ENCODE assay signal across 8 cellular contexts in the genomic region with DNA sequence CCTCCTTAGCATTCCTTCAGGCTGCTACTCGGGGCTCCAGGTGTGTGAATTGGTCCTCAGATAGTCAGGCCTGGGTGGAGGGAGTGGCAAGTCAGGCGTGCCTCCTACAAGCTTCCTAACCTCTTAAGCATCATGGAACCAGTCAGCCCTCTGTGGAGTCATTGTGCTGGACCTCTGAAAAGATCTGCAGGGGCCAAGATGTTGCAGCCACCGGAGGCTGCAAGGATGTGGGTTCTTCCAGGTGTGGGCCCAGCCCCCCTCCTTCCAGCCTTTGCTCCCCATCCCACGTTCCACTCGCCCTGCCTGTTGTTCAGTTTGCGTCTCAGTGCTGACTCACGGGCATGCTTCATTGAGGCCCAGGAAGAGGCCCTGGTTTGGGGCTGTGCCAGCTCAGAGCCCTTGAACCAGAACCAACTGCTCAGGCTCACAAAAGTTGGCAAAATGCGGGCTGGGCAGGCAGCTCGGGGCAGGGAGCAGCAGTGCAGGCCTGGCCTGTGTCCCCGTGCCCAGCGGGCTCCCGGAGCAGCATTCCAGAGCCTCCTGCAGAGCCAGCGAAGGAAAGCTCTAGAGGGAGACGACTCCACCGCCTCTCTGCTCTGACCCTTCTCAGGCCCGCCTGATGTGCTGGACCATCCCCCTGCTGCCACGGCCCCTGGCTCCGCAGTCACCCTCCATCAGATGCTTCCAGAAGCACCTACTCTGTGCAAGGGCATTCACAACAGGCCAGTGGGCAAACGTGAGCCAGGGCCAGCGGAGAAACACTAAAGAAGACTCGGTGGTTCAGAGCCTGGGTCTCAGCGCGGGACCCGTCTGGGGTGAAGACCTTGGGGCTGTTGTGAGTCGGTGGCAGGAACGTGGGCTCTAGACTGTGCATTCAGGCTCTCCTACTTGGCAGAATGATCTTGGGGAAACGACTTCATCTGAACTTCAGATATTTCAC.
A peak's percentile ranks its signal among the peaks of the same experiment; 100 is the strongest.
DNase-seq lines count a peak whose midpoint lies in the region; ATAC-seq, FAIRE-seq and TF ChIP-seq lines count a peak whose summit lies in the region.

No MANE protein-coding gene starts in this region.

- peak overlapping the region; percentile 82 for H3K27ac Mint-ChIP-seq in nephron progenitor cell
- H3K27ac Mint-ChIP-seq in stimulated activated naive CD8-positive, alpha-beta T cell treated with anti-CD3 and anti-CD28 coated beads, Interleukin-15, Interleukin-2, amounts not matched to agents 100 ng/mL and 50 ng/mL, for 24 hours, result peak overlapping the region; percentile 89

- ATAC-seq in HG02852 (IDR thresholded peaks at IDR 0.05; ENCODE audit: unreplicated experiment), result no peak

- H3K27me3 Mint-ChIP-seq in nephron progenitor cell (ENCODE audit: low read depth, poor library complexity), result peaks cover 3% of the 10 kb centered on the region
- H3K27me3 Mint-ChIP-seq in stimulated activated naive CD8-positive, alpha-beta T cell treated with anti-CD3 and anti-CD28 coated beads, Interleukin-15, Interleukin-2, amounts not matched to agents 100 ng/mL and 50 ng/mL, for 24 hours, result peaks cover 11% of the 10 kb centered on the region

- H3K27me3 ChIP-seq in NT2/D1 (ENCODE audit: insufficient read depth, insufficient read length), result no peaks in the 10 kb centered on the region

- peaks cover 43% of the 10 kb centered on the region for H3K4me1 ChIP-seq in NT2/D1 (ENCODE audit: insufficient read depth, insufficient read length)

- H3K36me3 Mint-ChIP-seq in nephron progenitor cell (ENCODE audit: low read depth), result peaks cover 8% of the 10 kb centered on the region
- peaks cover 5% of the 10 kb centered on the region for H3K36me3 Mint-ChIP-seq in stimulated activated naive CD8-positive, alpha-beta T cell treated with anti-CD3 and anti-CD28 coated beads, Interleukin-15, Interleukin-2, amounts not matched to agents 100 ng/mL and 50 ng/mL, for 24 hours (ENCODE audit: low read depth)

- H3K9me3 ChIP-seq in NT2/D1 (ENCODE audit: insufficient read depth, low read length), result no peaks in the 10 kb centered on the region

- no peak for TF ChIP-seq CTCF in nephron progenitor cell (IDR thresholded peaks at IDR 0.05)

- H3K36me3 ChIP-seq in NT2/D1 (ENCODE audit: insufficient read depth, insufficient read length, low read length), result peaks cover 26% of the 10 kb centered on the region

- no peak overlapping the region for H3K4me3 ChIP-seq in NT2/D1 (ENCODE audit: insufficient read length, low read depth)

- no peaks in the 10 kb centered on the region for H3K9me3 Mint-ChIP-seq in nephron progenitor cell
- peaks cover 4% of the 10 kb centered on the region for H3K9me3 Mint-ChIP-seq in stimulated activated naive CD8-positive, alpha-beta T cell treated with anti-CD3 and anti-CD28 coated beads, Interleukin-15, Interleukin-2, amounts not matched to agents 100 ng/mL and 50 ng/mL, for 24 hours

- TF ChIP-seq POLR2A in H54 (IDR thresholded peaks at IDR 0.05; ENCODE audit: low read depth, low read length) (peak; percentile 47), erythroblast (IDR thresholded peaks at IDR 0.05; ENCODE audit: low read length) (no peak)

- H3K4me3 Mint-ChIP-seq in nephron progenitor cell, result no peak overlapping the region
- H3K4me3 Mint-ChIP-seq in stimulated activated naive CD8-positive, alpha-beta T cell treated with anti-CD3 and anti-CD28 coated beads, Interleukin-15, Interleukin-2, amounts not matched to agents 100 ng/mL and 50 ng/mL, for 24 hours, result peak overlapping the region; percentile 73

- FAIRE-seq in H54 (lab: Jason Lieb, UNC), result peak; percentile 65

- peak overlapping the region; percentile 46 for H3K9ac ChIP-seq in NT2/D1 (ENCODE audit: insufficient read length, low read depth)

- H3K4me1 Mint-ChIP-seq in nephron progenitor cell, result peaks cover 82% of the 10 kb centered on the region
- peaks cover 56% of the 10 kb centered on the region for H3K4me1 Mint-ChIP-seq in stimulated activated naive CD8-positive, alpha-beta T cell treated with anti-CD3 and anti-CD28 coated beads, Interleukin-15, Interleukin-2, amounts not matched to agents 100 ng/mL and 50 ng/mL, for 24 hours (ENCODE audit: low read depth)

- DNase-seq in AG08396 (ENCODE audit: low spot score), result peak; percentile 81
- DNase-seq in H54 (ENCODE audit: insufficient read length, low spot score), result peak; percentile 89
- DNase-seq in NT2/D1 (ENCODE audit: low read depth, low spot score), result no peak
- DNase-seq in activated T-cell treated with anti-CD3 and anti-CD28 coated beads for 4 hours, result peak; percentile 56
- DNase-seq in erythroblast (lab: John Stamatoyannopoulos, UW), result peak; percentile 84 to 90
- no peak for DNase-seq in nephron progenitor cell

Comparison
In these comparisons a context has a peak if more than half of its experiments do, and no peak if none do; other contexts are left out.
1. DNase-seq: peak in AG08396 (single experiment), H54 (single experiment), activated T-cell treated with anti-CD3 and anti-CD28 coated beads for 4 hours (single experiment) and erythroblast (2 of 2); none in NT2/D1 (single experiment) and nephron progenitor cell (single experiment).